ENCODE assay signal across 16 cellular contexts in genomic region chr12:83388551-83388950, GRCh38.
DNase-seq lines count a peak whose midpoint lies in the region; ATAC-seq and TF ChIP-seq lines count a peak whose summit lies in the region.
"Had no signal": no experiment of that assay in that cellular context is flagged by ENCODE, and none has a peak within 500 bp of the region (broad histone marks: within the 10 kb centered on the region; RNA-seq: fewer than 3 reads in every experiment).

No MANE protein-coding gene starts in this region.

- H3K27ac ChIP-seq in smooth muscle cell (ENCODE audit: low read depth): no peak overlapping the region
- H3K27ac ChIP-seq: SJSA1 had no signal

- H3K27me3 ChIP-seq in smooth muscle cell (ENCODE audit: low read depth): no peaks in the 10 kb centered on the region
- H3K27me3 ChIP-seq: SJSA1 had no signal

- H2AFZ ChIP-seq in smooth muscle cell (ENCODE audit: low read depth): no peak overlapping the region

- DNase-seq in smooth muscle cell (lab: John Stamatoyannopoulos, UW; ENCODE audit: unreplicated experiment): no peak
- no peak for DNase-seq in posterior cingulate gyrus
- DNase-seq: DMS 273 treated with DMSO at 0.1 percent for 48 hours, GF-D8, IMR-90, Karpas-422, NCI-H1105, NCI-H1694, NCI-H510A treated with DMSO at 0.1 percent for 48 hours had no signal

- ATAC-seq in GM18907 (IDR thresholded peaks at IDR 0.05; ENCODE audit: unreplicated experiment) (peak; percentile 49), HG02798 (IDR thresholded peaks at IDR 0.05; ENCODE audit: poor library complexity, unreplicated experiment) (peak; percentile 52), HG03342 (IDR thresholded peaks at IDR 0.05; ENCODE audit: unreplicated experiment) (peak; percentile 47), GM19035 (IDR thresholded peaks at IDR 0.05; ENCODE audit: unreplicated experiment) (no peak), HG02852 (IDR thresholded peaks at IDR 0.05; ENCODE audit: unreplicated experiment) (no peak)

- no peaks in the 10 kb centered on the region for H3K79me2 ChIP-seq in smooth muscle cell (ENCODE audit: low read depth)

- H3F3A ChIP-seq in smooth muscle cell (ENCODE audit: low read depth): no peaks in the 10 kb centered on the region

- no peak overlapping the region for H3K4me2 ChIP-seq in smooth muscle cell
- H3K4me2 ChIP-seq: GM23338 had no signal

- intact Hi-C loops in posterior cingulate gyrus (cut with DNase I): loop anchor here (10.0 kb wide), 1 partner anchor 714 kb away; no protein-coding TSS in a partner anchor

- no peaks in the 10 kb centered on the region for H3K36me3 ChIP-seq in smooth muscle cell (ENCODE audit: low read depth)
- H3K36me3 ChIP-seq: SJSA1 had no signal

- H4K20me1 ChIP-seq in smooth muscle cell (ENCODE audit: low read depth): no peaks in the 10 kb centered on the region

- no peak for TF ChIP-seq CTCF in smooth muscle cell (IDR thresholded peaks at IDR 0.05; ENCODE audit: borderline replicate concordance, insufficient read depth, poor library complexity, severe bottlenecking)

- H3K9me3 ChIP-seq in smooth muscle cell (replicated peaks; ENCODE audit: low read depth): no peaks in the 10 kb centered on the region
- H3K9me3 ChIP-seq: SJSA1 had no signal

- H3K4me3 ChIP-seq in smooth muscle cell: no peak overlapping the region
- H3K4me3 ChIP-seq: GM23338, SJSA1 had no signal

- H3K9ac ChIP-seq in smooth muscle cell (ENCODE audit: low read depth): no peak overlapping the region

- H3K4me1 ChIP-seq in smooth muscle cell (ENCODE audit: low read depth): no peaks in the 10 kb centered on the region
- H3K4me1 ChIP-seq: SJSA1 had no signal

Comparison
In these comparisons a context has a peak if more than half of its experiments do, and no peak if none do; other contexts are left out.
1. ATAC-seq: peak in GM18907 (single experiment), HG02798 (single experiment) and HG03342 (single experiment); none in GM19035 (single experiment) and HG02852 (single experiment).